8 cellular contexts compared by ENCODE assay signal in the genomic region with DNA sequence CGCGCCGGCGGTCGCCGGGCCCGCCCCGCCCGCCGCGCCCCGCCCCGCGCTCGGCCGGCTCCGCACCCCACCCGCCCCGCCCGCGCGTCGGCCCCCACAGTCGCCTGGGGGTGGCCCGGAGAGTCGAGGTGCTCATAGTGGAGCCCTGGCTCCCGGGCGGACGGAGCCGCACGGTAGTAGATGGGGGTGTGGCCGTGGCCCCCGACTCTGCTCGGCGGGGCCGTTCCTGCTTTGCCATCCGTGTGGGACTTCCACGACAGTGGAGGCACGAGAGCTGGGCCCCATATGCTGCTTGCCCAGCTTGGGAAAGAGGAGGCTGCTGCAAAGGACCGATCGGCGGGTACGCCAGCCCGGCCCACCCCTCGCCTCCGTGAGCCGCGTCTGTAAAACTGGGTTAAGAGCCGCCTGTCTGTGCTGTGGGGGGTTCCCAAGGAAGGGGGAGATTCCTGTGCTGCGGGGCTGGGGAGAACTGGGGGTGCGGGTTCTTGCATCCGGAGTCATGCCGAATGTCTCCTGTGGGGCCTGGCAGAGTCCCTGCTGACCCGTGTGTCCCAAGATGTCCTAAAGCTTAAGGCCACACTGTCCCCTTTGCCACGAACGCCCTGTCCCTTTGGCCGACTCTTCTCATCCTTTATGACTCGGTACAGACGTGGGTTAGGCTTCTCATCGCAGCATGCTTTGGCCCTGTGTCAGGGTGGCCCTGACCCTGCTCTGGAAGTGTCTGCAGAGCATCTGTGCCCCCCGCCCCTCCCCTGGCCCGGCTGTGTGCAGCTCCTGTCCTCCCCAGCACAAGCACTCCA. TPM values are rescaled to one million over a fixed set of nuclear protein-coding genes. Genes with fewer than 3 reads are reported as not detected.
DNase-seq lines count a peak whose midpoint lies in the region; ATAC-seq and TF ChIP-seq lines count a peak whose summit lies in the region.

A gene (plus strand): TSS at position 70 of the 800 bp plus-strand sequence. CDS start 12,639 bp downstream, outside the sequence.

- TF ChIP-seq CTCF in heart left ventricle (IDR thresholded peaks at IDR 0.05), result no peak
- no peak for TF ChIP-seq CTCF in sigmoid colon (IDR thresholded peaks at IDR 0.05)

- H3K4me1 ChIP-seq in heart left ventricle, result peaks cover 2 to 63% (median 29%) of the 10 kb centered on the region in 12 donors
- H3K4me1 ChIP-seq in sigmoid colon, result peaks cover 0 to 37% (median 31%) of the 10 kb centered on the region in 4 donors

- peak within 1 kb of the TSS; percentile 80 for H3K27ac Mint-ChIP-seq in activated T-helper 2 cell treated with anti-CD3 and anti-CD28 coated beads, Interferon-gamma antibody, Interleukin-2, Interleukin-4, amounts not matched to agents 10 μg/mL and 5 μg/mL and 100 μg/mL, durations not matched to agents 14 hours and 24 hours and 36 hours

- WGBS in heart left ventricle, 4 donors, result 4 to 22% (median 8%) methylated on average over 8 to 62 of the region's 62 CpGs
- WGBS in sigmoid colon, 2 donors, result 2 to 5% methylated on average over 62 of the region's 62 CpGs

- peak in 1 of 4 donors; percentile 61 for TF ChIP-seq EP300 in sigmoid colon (IDR thresholded peaks at IDR 0.05)

- H3K36me3 Mint-ChIP-seq in activated T-helper 2 cell treated with anti-CD3 and anti-CD28 coated beads, Interferon-gamma antibody, Interleukin-2, Interleukin-4, amounts not matched to agents 10 μg/mL and 5 μg/mL and 100 μg/mL, durations not matched to agents 14 hours and 24 hours and 36 hours (ENCODE audit: low read depth), result peaks cover 11% of the 10 kb centered on the region

- H3K27me3 Mint-ChIP-seq in activated T-helper 2 cell treated with anti-CD3 and anti-CD28 coated beads, Interferon-gamma antibody, Interleukin-2, Interleukin-4, amounts not matched to agents 10 μg/mL and 5 μg/mL and 100 μg/mL, durations not matched to agents 14 hours and 24 hours and 36 hours (ENCODE audit: low read depth), result peaks cover 26% of the 10 kb centered on the region

- H3K4me1 Mint-ChIP-seq in activated T-helper 2 cell treated with anti-CD3 and anti-CD28 coated beads, Interferon-gamma antibody, Interleukin-2, Interleukin-4, amounts not matched to agents 10 μg/mL and 5 μg/mL and 100 μg/mL, durations not matched to agents 14 hours and 24 hours and 36 hours (ENCODE audit: low read depth), result peaks cover 25% of the 10 kb centered on the region

- H3K36me3 ChIP-seq in heart left ventricle (peaks cover 0 to 12% (median 0%) of the 10 kb centered on the region in 9 donors), sigmoid colon (no peaks in the 10 kb centered on the region)

- H3K27me3 ChIP-seq in heart left ventricle (peaks cover 3 to 18% (median 14%) of the 10 kb centered on the region in 9 donors), sigmoid colon (peaks cover 14 to 29% (median 17%) of the 10 kb centered on the region in 3 donors)

- peak within 1 kb of the TSS; percentile 95 for H3K4me3 Mint-ChIP-seq in activated T-helper 2 cell treated with anti-CD3 and anti-CD28 coated beads, Interferon-gamma antibody, Interleukin-2, Interleukin-4, amounts not matched to agents 10 μg/mL and 5 μg/mL and 100 μg/mL, durations not matched to agents 14 hours and 24 hours and 36 hours (ENCODE audit: low read depth)

- peak within 1 kb of the TSS; percentile 65 to 95 (median 86) for H3K27ac ChIP-seq in heart left ventricle
- peak within 1 kb of the TSS; percentile 70 to 81 (median 74) for H3K27ac ChIP-seq in sigmoid colon

- peak; percentile 72 for DNase-seq in Right ventricle myocardium inferior (ENCODE audit: missing footprints)
- DNase-seq in cardiac septum (ENCODE audit: low spot score), result no peak
- no peak for DNase-seq in activated T-helper 2 cell treated with anti-CD3 and anti-CD28 coated beads, Interferon-gamma antibody, Interleukin-2, Interleukin-4, amounts not matched to agents 10 μg/mL and 5 μg/mL and 100 μg/mL, durations not matched to agents 14 hours and 24 hours and 36 hours (ENCODE audit: low spot score)
- DNase-seq in heart left ventricle, result no peak
- DNase-seq in sigmoid colon, result no peak
- no peak for DNase-seq in medulla oblongata (ENCODE audit: extremely low spot score)
- DNase-seq in NCI-H146 (lab: John Stamatoyannopoulos, UW), result no peak

- ATAC-seq in Right ventricle myocardium inferior (peak; percentile 6), heart left ventricle (peak in 3 of 4 donors; percentile 9 to 15 (median 13)), GM19397 (IDR thresholded peaks at IDR 0.05; ENCODE audit: unreplicated experiment) (no peak)

- H3K9me3 ChIP-seq in heart left ventricle (no peaks in the 10 kb centered on the region), sigmoid colon (no peaks in the 10 kb centered on the region)

- H3K9me3 Mint-ChIP-seq in activated T-helper 2 cell treated with anti-CD3 and anti-CD28 coated beads, Interferon-gamma antibody, Interleukin-2, Interleukin-4, amounts not matched to agents 10 μg/mL and 5 μg/mL and 100 μg/mL, durations not matched to agents 14 hours and 24 hours and 36 hours, result no peaks in the 10 kb centered on the region

- intact Hi-C loops in Right ventricle myocardium inferior (cut with DNase I) (loop anchor here (5.0 kb wide), 1 partner anchor 103 kb away; a partner anchor contains a TSS), cardiac septum (cut with DNase I) (no loop called here), heart left ventricle (cut with DNase I) (loop anchor here in 4 of 10 donors (2.0 to 5.0 kb wide), 3 partner anchors 41 to 177 kb away; a partner anchor contains a TSS), sigmoid colon (cut with DNase I) (loop anchor here (5.0 kb wide), 1 partner anchor 978 kb away; no protein-coding TSS in a partner anchor)
- intact Hi-C loops in activated T-helper 2 cell treated with anti-CD3 and anti-CD28 coated beads, Interferon-gamma antibody, Interleukin-2, Interleukin-4, amounts not matched to agents 10 μg/mL and 5 μg/mL and 100 μg/mL, durations not matched to agents 14 hours and 24 hours and 36 hours (cut with micrococcal nuclease), result no loop called here

- H3K4me3 ChIP-seq in heart left ventricle (peak within 1 kb of the TSS; percentile 37 to 93 (median 82)), sigmoid colon (peak within 1 kb of the TSS; percentile 60 to 85 (median 70))

- TF ChIP-seq POLR2A in heart left ventricle (IDR thresholded peaks at IDR 0.05) (no peak), sigmoid colon (IDR thresholded peaks at IDR 0.05) (no peak)

RNA-seq across cellular contexts. Expression of the gene that starts here (rescaled TPM):
- total RNA-seq in Right ventricle myocardium inferior (0.49 TPM), cardiac septum (0.48 TPM), heart left ventricle (1 to 10 TPM in 3 of 9 donors, under 1 TPM in 6; 0.18 to 1.9 (median 0.67) TPM), sigmoid colon (1 to 10 TPM in 1 of 4 donors, under 1 TPM in 3; 0.71 to 2.2 (median 0.89) TPM)
- total RNA-seq in activated T-helper 2 cell treated with anti-CD3 and anti-CD28 coated beads, Interferon-gamma antibody, Interleukin-2, Interleukin-4, amounts not matched to agents 10 μg/mL and 5 μg/mL and 100 μg/mL, durations not matched to agents 14 hours and 24 hours and 36 hours, result 0.32 and 0.41 TPM in 2 replicates
- polyA plus RNA-seq in heart left ventricle (under 1 TPM; 0.21 to 0.27 TPM), sigmoid colon (1 to 10 TPM in 1 of 3 donors, under 1 TPM in 1, not detected in 1; under 0.01 to 1.0 TPM)

Comparison
In these comparisons a context has a peak if more than half of its experiments do, and no peak if none do; other contexts are left out.
1. intact Hi-C loops: an anchor here in Right ventricle myocardium inferior (5.0 kb wide) and sigmoid colon (5.0 kb wide); none called in cardiac septum and activated T-helper 2 cell treated with anti-CD3 and anti-CD28 coated beads, Interferon-gamma antibody, Interleukin-2, Interleukin-4, amounts not matched to agents 10 μg/mL and 5 μg/mL and 100 μg/mL, durations not matched to agents 14 hours and 24 hours and 36 hours.
2. Peak in DNase-seq and ATAC-seq in Right ventricle myocardium inferior; RNA of the gene not detected or under 1 TPM.